In genomic region chr20:56358070-56358469, GRCh38 we compare ENCODE assay signal across 9 cellular contexts. TPM values are rescaled to one million over a fixed set of nuclear protein-coding genes. Genes with fewer than 3 reads are reported as not detected.
A peak's percentile ranks its signal among the peaks of the same experiment; 100 is the strongest.
DNase-seq lines count a peak whose midpoint lies in the region; ATAC-seq and TF ChIP-seq lines count a peak whose summit lies in the region.
"Had no signal": no experiment of that assay in that cellular context is flagged by ENCODE, and none has a peak within 500 bp of the region (broad histone marks: within the 10 kb centered on the region; RNA-seq: fewer than 3 reads in every experiment).

No MANE protein-coding gene starts in this region.

- no peaks in the 10 kb centered on the region for H3K9me2 ChIP-seq in neural cell (ENCODE audit: insufficient read depth, low read length)

- no peak overlapping the region for H3K4me2 ChIP-seq in neural cell (ENCODE audit: low read length)

- ATAC-seq in HG03521 (IDR thresholded peaks at IDR 0.05; ENCODE audit: unreplicated experiment) = no peak

- H2AFZ ChIP-seq in neural cell (ENCODE audit: low read depth, low read length) = no peak overlapping the region

- H3K79me2 ChIP-seq in neural cell (replicated peaks; ENCODE audit: insufficient read depth, low read length) = no peaks in the 10 kb centered on the region

- no peak overlapping the region for H3K27ac ChIP-seq in neural cell (ENCODE audit: low read length)
- H3K27ac ChIP-seq: foreskin keratinocyte had no signal

- peaks cover 48% of the 10 kb centered on the region for H3K4me1 Mint-ChIP-seq in brain

- H3K4me3 ChIP-seq in BE2C (ENCODE audit: low read depth, low read length) (peak overlapping the region; percentile 19), neural cell (ENCODE audit: low read length) (peak overlapping the region; percentile 82)

- no peak overlapping the region for H3K9ac ChIP-seq in neural cell (ENCODE audit: low read length)

- H3K9me3 Mint-ChIP-seq in brain = no peaks in the 10 kb centered on the region

- H3K4me3 Mint-ChIP-seq in brain = peak overlapping the region; percentile 86 to 89 (median 88)

- TF ChIP-seq EP300 in neural cell (conservative IDR thresholded peaks at IDR 0.05; ENCODE audit: poor library complexity, severe bottlenecking) = no peak

- no peaks in the 10 kb centered on the region for H4K20me1 ChIP-seq in neural cell (ENCODE audit: insufficient read depth)

- H3K4me1 ChIP-seq in BE2C = no peaks in the 10 kb centered on the region
- H3K4me1 ChIP-seq: foreskin keratinocyte had no signal

- H3K9me3 ChIP-seq in BE2C = no peaks in the 10 kb centered on the region
- H3K9me3 ChIP-seq in neural cell (ENCODE audit: low read length) = no peaks in the 10 kb centered on the region

- no peak for DNase-seq in BE2C
- DNase-seq in HT-29 (ENCODE audit: low spot score) = peak; percentile 32
- no peak for DNase-seq in inferior parietal cortex (ENCODE audit: extremely low spot score)
- DNase-seq in NCI-H2107 (lab: John Stamatoyannopoulos, UW) = no peak
- no peak for DNase-seq in Ammon's horn (ENCODE audit: low spot score)

- H3K27ac Mint-ChIP-seq in brain = peak overlapping the region; percentile 57 to 85 (median 75)

- H3K27me3 ChIP-seq in BE2C (no peaks in the 10 kb centered on the region), neural cell (ENCODE audit: insufficient read depth, low read depth, low read length) (no peaks in the 10 kb centered on the region)
- H3K27me3 ChIP-seq: foreskin keratinocyte had no signal

- no peaks in the 10 kb centered on the region for H3F3A ChIP-seq in neural cell (ENCODE audit: insufficient read depth, low read length, poor library complexity, severe bottlenecking)

- H3K36me3 ChIP-seq in BE2C (no peaks in the 10 kb centered on the region), neural cell (ENCODE audit: insufficient read depth, low read length) (no peaks in the 10 kb centered on the region)

- TF ChIP-seq RAD21 in neural cell (conservative IDR thresholded peaks at IDR 0.05) = no peak

- TF ChIP-seq CTCF in BE2C (IDR thresholded peaks at IDR 0.05; ENCODE audit: low read depth, low read length) (no peak), brain (conservative IDR thresholded peaks at IDR 0.05) (no peak), neural cell (IDR thresholded peaks at IDR 0.05; ENCODE audit: poor library complexity, severe bottlenecking) (no peak)

- no peaks in the 10 kb centered on the region for H3K27me3 Mint-ChIP-seq in brain

- H3K36me3 Mint-ChIP-seq in brain = no peaks in the 10 kb centered on the region

TF ChIP-seq in neural cell, 6 proteins besides CTCF, POLR2A, EP300 and RAD21:
- TF ChIP-seq EZH2 (IDR thresholded peaks at IDR 0.05; ENCODE audit: borderline replicate concordance, insufficient read depth, low read length, poor library complexity, severe bottlenecking) (no peak), MXI1 (conservative IDR thresholded peaks at IDR 0.05; ENCODE audit: poor library complexity, severe bottlenecking) (no peak), POLR2AphosphoS5 (IDR thresholded peaks at IDR 0.05) (no peak), TAF1 (IDR thresholded peaks at IDR 0.05; ENCODE audit: low read depth) (no peak), SMC3 (conservative IDR thresholded peaks at IDR 0.05; ENCODE audit: poor library complexity) (no peak)
- TF ChIP-seq, protein P1, sequence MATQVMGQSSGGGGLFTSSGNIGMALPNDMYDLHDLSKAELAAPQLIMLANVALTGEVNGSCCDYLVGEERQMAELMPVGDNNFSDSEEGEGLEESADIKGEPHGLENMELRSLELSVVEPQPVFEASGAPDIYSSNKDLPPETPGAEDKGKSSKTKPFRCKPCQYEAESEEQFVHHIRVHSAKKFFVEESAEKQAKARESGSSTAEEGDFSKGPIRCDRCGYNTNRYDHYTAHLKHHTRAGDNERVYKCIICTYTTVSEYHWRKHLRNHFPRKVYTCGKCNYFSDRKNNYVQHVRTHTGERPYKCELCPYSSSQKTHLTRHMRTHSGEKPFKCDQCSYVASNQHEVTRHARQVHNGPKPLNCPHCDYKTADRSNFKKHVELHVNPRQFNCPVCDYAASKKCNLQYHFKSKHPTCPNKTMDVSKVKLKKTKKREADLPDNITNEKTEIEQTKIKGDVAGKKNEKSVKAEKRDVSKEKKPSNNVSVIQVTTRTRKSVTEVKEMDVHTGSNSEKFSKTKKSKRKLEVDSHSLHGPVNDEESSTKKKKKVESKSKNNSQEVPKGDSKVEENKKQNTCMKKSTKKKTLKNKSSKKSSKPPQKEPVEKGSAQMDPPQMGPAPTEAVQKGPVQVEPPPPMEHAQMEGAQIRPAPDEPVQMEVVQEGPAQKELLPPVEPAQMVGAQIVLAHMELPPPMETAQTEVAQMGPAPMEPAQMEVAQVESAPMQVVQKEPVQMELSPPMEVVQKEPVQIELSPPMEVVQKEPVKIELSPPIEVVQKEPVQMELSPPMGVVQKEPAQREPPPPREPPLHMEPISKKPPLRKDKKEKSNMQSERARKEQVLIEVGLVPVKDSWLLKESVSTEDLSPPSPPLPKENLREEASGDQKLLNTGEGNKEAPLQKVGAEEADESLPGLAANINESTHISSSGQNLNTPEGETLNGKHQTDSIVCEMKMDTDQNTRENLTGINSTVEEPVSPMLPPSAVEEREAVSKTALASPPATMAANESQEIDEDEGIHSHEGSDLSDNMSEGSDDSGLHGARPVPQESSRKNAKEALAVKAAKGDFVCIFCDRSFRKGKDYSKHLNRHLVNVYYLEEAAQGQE (IDR thresholded peaks at IDR 0.05; ENCODE audit: borderline replicate concordance) = no peak

RNA-seq across cellular contexts. Expression of gene FAM210B, which starts 0.7 kb away (rescaled TPM):
- polyA plus RNA-seq in BE2C (2012; ENCODE audit: insufficient read depth, insufficient read length, low read depth) = 2.6 TPM
- 3.5 and 4.4 TPM in 2 replicates for total RNA-seq in HT-29 (2014; rRNA removed; shearing (Covaris generic))
- polyA plus RNA-seq in brain (ENCODE audit: insufficient read depth, low read depth, low replicate concordance) (191 TPM), neural cell (6.6 and 7.3 TPM in 2 replicates)
- polyA minus RNA-seq in neural cell = 6.6 and 8.5 TPM in 2 replicates

RNA-seq across cellular contexts. Expression of gene AURKA, which starts 33.9 kb away (rescaled TPM):
- 10.9 TPM for polyA plus RNA-seq in BE2C (2012; ENCODE audit: insufficient read depth, insufficient read length, low read depth)
- 75.4 and 94.1 TPM in 2 replicates for total RNA-seq in HT-29 (2014; rRNA removed; shearing (Covaris generic))
- polyA plus RNA-seq in brain (ENCODE audit: insufficient read depth, low read depth, low replicate concordance) = 26.3 TPM
- 2.5 and 4.7 TPM in 2 replicates for polyA plus RNA-seq in neural cell
- 6.6 and 9.0 TPM in 2 replicates for polyA minus RNA-seq in neural cell

RNA-seq across cellular contexts. Expression of gene CSTF1, which starts 34.4 kb away (rescaled TPM):
- polyA plus RNA-seq in BE2C (2012; ENCODE audit: insufficient read depth, insufficient read length, low read depth) = 48.3 TPM
- 44.9 and 49.0 TPM in 2 replicates for total RNA-seq in HT-29 (2014; rRNA removed; shearing (Covaris generic))
- 27.0 TPM for polyA plus RNA-seq in brain (ENCODE audit: insufficient read depth, low read depth, low replicate concordance)
- 19.6 and 24.0 TPM in 2 replicates for polyA plus RNA-seq in neural cell
- 42.1 and 47.1 TPM in 2 replicates for polyA minus RNA-seq in neural cell

RNA-seq across cellular contexts. Expression of gene CASS4, which starts 54.0 kb away (rescaled TPM):
- polyA plus RNA-seq in BE2C (2012; ENCODE audit: insufficient read depth, insufficient read length, low read depth) = 0.25 TPM
- total RNA-seq in HT-29 (2014; rRNA removed; shearing (Covaris generic)) = 0.05 TPM in 1 of 2 replicates, not detected in the other
- polyA plus RNA-seq in brain (ENCODE audit: insufficient read depth, low read depth, low replicate concordance) = 1.0 TPM
- 0.56 TPM in 1 of 2 replicates, not detected in the other for polyA plus RNA-seq in neural cell
- polyA minus RNA-seq in neural cell = 0.23 TPM in 1 of 2 replicates, not detected in the other
- total RNA-seq: foreskin keratinocyte had no signal

Comparison
In these comparisons a context has a peak if more than half of its experiments do, and no peak if none do; other contexts are left out.
1. RNA of gene FAM210B, which starts 0.7 kb away (polyA plus RNA-seq): 191 TPM in brain (single experiment); 6.6 to 7.3 TPM in neural cell; every median in the first group is over 10 times any median in the second.